In genomic region chr9:88992556-88992955, GRCh38 we compare ENCODE assay signal across 13 cellular contexts. TPM values are rescaled to one million over a fixed set of nuclear protein-coding genes. Genes with fewer than 3 reads are reported as not detected.
DNase-seq lines count a peak whose midpoint lies in the region; ATAC-seq and TF ChIP-seq lines count a peak whose summit lies in the region.
"Had no signal": no experiment of that assay in that cellular context is flagged by ENCODE, and none has a peak within 500 bp of the region (broad histone marks: within the 10 kb centered on the region; RNA-seq: fewer than 3 reads in every experiment).

No MANE protein-coding gene starts in this region.

- peaks cover 78% of the 10 kb centered on the region for H3K4me1 ChIP-seq in vagina

- H3K36me3 Mint-ChIP-seq in naive B cell: no peaks in the 10 kb centered on the region
- H3K36me3 Mint-ChIP-seq: stimulated activated memory B cell treated with anti-CD40 and anti-IgM and Interleukin-4, amounts not matched to agents 10 μg/mL and 1 μg/mL and 100 μg/mL, for 72 hours had no signal

- H3K4me3 Mint-ChIP-seq in naive B cell: peak overlapping the region in 5 of 8 donors; percentile 45 to 76 (median 56)
- H3K4me3 Mint-ChIP-seq: central memory CD8-positive, alpha-beta T cell; stimulated activated memory B cell treated with anti-CD40 and anti-IgM and Interleukin-4, amounts not matched to agents 10 μg/mL and 1 μg/mL and 100 μg/mL, for 72 hours had no signal

- no peak overlapping the region for H3K27ac Mint-ChIP-seq in naive B cell
- H3K27ac Mint-ChIP-seq: activated CD8-positive, alpha-beta T cell treated with anti-CD3 and anti-CD28 coated beads for 36 hours; stimulated activated memory B cell treated with anti-CD40 and anti-IgM and Interleukin-4, amounts not matched to agents 10 μg/mL and 1 μg/mL and 100 μg/mL, for 72 hours had no signal

- H3K27me3 Mint-ChIP-seq in naive B cell: peaks cover 38 to 66% (median 61%) of the 10 kb centered on the region in 3 donors

- TF ChIP-seq CTCF in vagina (IDR thresholded peaks at IDR 0.05): no peak

- H3K27ac ChIP-seq in vagina: peak overlapping the region; percentile 92
- H3K27ac ChIP-seq: SK-N-MC had no signal

- ATAC-seq in left cardiac atrium (peak in 1 of 2 donors; percentile 10), Right ventricle myocardium inferior (no peak), naive B cell (ENCODE audit: low read depth in 2 of 2) (no peak), HG02759 (IDR thresholded peaks at IDR 0.05; ENCODE audit: unreplicated experiment) (no peak)
- ATAC-seq: activated CD8-positive, alpha-beta T cell treated with anti-CD3 and anti-CD28 coated beads for 36 hours; stimulated activated memory B cell treated with anti-CD40 and anti-IgM and Interleukin-4, amounts not matched to agents 10 μg/mL and 1 μg/mL and 100 μg/mL, for 72 hours had no signal

- peaks cover 0 to 1% (median 0%) of the 10 kb centered on the region in 7 donors for H3K9me3 Mint-ChIP-seq in naive B cell
- H3K9me3 Mint-ChIP-seq: activated CD8-positive, alpha-beta T cell treated with anti-CD3 and anti-CD28 coated beads for 36 hours; central memory CD8-positive, alpha-beta T cell had no signal

- no peak for TF ChIP-seq POLR2A in vagina (IDR thresholded peaks at IDR 0.05)

- intact Hi-C loops in left cardiac atrium (cut with DNase I): loop anchor here (5.0 to 10.0 kb wide), 4 partner anchors 40 to 210 kb away; no protein-coding TSS in a partner anchor
- intact Hi-C loops in Right ventricle myocardium inferior (cut with DNase I): loop anchor here (5.0 kb wide), 2 partner anchors 105 to 160 kb away; no protein-coding TSS in a partner anchor
- intact Hi-C loops in vagina (cut with DNase I): loop anchor here (10.0 kb wide), 1 partner anchor 248 kb away; no protein-coding TSS in a partner anchor

- peaks cover 15 to 26% (median 19%) of the 10 kb centered on the region in 3 donors for H3K4me1 Mint-ChIP-seq in naive B cell

- DNase-seq in left cardiac atrium: peak; percentile 38
- no peak for DNase-seq in Right ventricle myocardium inferior (ENCODE audit: missing footprints)
- peak; percentile 30 for DNase-seq in ecto neural progenitor cell (ENCODE audit: low spot score)
- DNase-seq in naive B cell: no peak
- peak; percentile 12 to 58 for DNase-seq in vagina (ENCODE audit: extremely low spot score in 2 of 2)
- no peak for DNase-seq in germinal center (ENCODE audit: low spot score)
- no peak for DNase-seq in HCEC 1CT
- DNase-seq: activated CD8-positive, alpha-beta T cell treated with anti-CD3 and anti-CD28 coated beads for 36 hours; NCI-H2081 had no signal

- peak overlapping the region; percentile 61 to 71 for H3K4me3 ChIP-seq in vagina

- no peaks in the 10 kb centered on the region for H3K36me3 ChIP-seq in vagina

- H3K27me3 ChIP-seq in vagina: no peaks in the 10 kb centered on the region

- H3K9me3 ChIP-seq in vagina: no peaks in the 10 kb centered on the region

RNA-seq across cellular contexts. Expression of gene S1PR3, which starts 1.3 kb away (rescaled TPM):
- total RNA-seq in left cardiac atrium (10 to 100 TPM; 24.4 to 25.3 TPM), Right ventricle myocardium inferior (27.5 TPM), vagina (39.3 TPM)
- polyA plus RNA-seq in naive B cell (ENCODE audit: low read depth in 6 of 6): under 1 TPM in 1 of 6 donors, not detected in 5; 0.26 TPM

Comparison
In these comparisons a context has a peak if more than half of its experiments do, and no peak if none do; other contexts are left out.
1. DNase-seq: peak in left cardiac atrium (single experiment), ecto neural progenitor cell (single experiment) and vagina (2 of 2); none in Right ventricle myocardium inferior (single experiment), naive B cell (single experiment), germinal center (single experiment) and HCEC 1CT (single experiment).